In genomic region chr6:90167514-90168379, GRCh38 we compare ENCODE assay signal across 18 cellular contexts.
"Had no signal": no experiment of that assay in that cellular context is flagged by ENCODE, and none has a peak within 500 bp of the region (broad histone marks: within the 10 kb centered on the region; RNA-seq: fewer than 3 reads in every experiment).

No MANE protein-coding gene starts in this region.

- H3K27ac Mint-ChIP-seq: activated CD4-positive, alpha-beta memory T cell treated with anti-CD3 and anti-CD28 coated beads, Interleukin-2, amount 10 ng/mL, durations not matched to agents 7 days and 5 days; activated naive CD4-positive, alpha-beta T cell treated with anti-CD3 and anti-CD28 coated beads, Interleukin-2, amount 10 ng/mL, durations not matched to agents 7 days and 5 days; natural killer cell; WTC11 had no signal

- H3K27ac ChIP-seq: brain microvascular endothelial cell, neutrophil, parathyroid adenoma, vagina had no signal

- H3K4me3 Mint-ChIP-seq: activated CD4-positive, alpha-beta memory T cell treated with anti-CD3 and anti-CD28 coated beads, Interleukin-2, amount 10 ng/mL, durations not matched to agents 7 days and 5 days; activated naive CD4-positive, alpha-beta T cell treated with anti-CD3 and anti-CD28 coated beads, Interleukin-2, amount 10 ng/mL, durations not matched to agents 7 days and 5 days; natural killer cell; WTC11 had no signal

- H3K9me3 Mint-ChIP-seq: natural killer cell, WTC11 had no signal

- H3K27me3 Mint-ChIP-seq: activated CD4-positive, alpha-beta memory T cell treated with anti-CD3 and anti-CD28 coated beads, Interleukin-2, amount 10 ng/mL, durations not matched to agents 7 days and 5 days; activated naive CD4-positive, alpha-beta T cell treated with anti-CD3 and anti-CD28 coated beads, Interleukin-2, amount 10 ng/mL, durations not matched to agents 7 days and 5 days had no signal

- H3K27me3 ChIP-seq: brain microvascular endothelial cell, gastroesophageal sphincter, neutrophil, tibial artery, vagina had no signal

- H3K36me3 ChIP-seq: brain microvascular endothelial cell, gastroesophageal sphincter, neutrophil, tibial artery, vagina had no signal

- H3K4me3 ChIP-seq: gastroesophageal sphincter, mucosa of descending colon, tibial artery, vagina had no signal

- H3K36me3 Mint-ChIP-seq: natural killer cell, WTC11 had no signal

- DNase-seq: activated CD4-positive, alpha-beta memory T cell treated with anti-CD3 and anti-CD28 coated beads, Interleukin-2, amount 10 ng/mL, durations not matched to agents 7 days and 5 days; activated CD4-positive, alpha-beta T cell treated with anti-CD3 and anti-CD28 coated beads for 4 hours; activated CD8-positive, alpha-beta memory T cell treated with anti-CD3 and anti-CD28 coated beads, Interleukin-2, amount 50 U/mL, for 4 hours; activated naive CD4-positive, alpha-beta T cell treated with anti-CD3 and anti-CD28 coated beads, Interleukin-2, amount 10 ng/mL, durations not matched to agents 7 days and 5 days; amygdala; brain microvascular endothelial cell; cerebellar nuclear complex; effector CD8-positive, alpha-beta T cell; islet precursor cell; mucosa of descending colon; natural killer cell; stimulated activated CD4-positive, alpha-beta T cell treated with anti-CD3 and anti-CD28 coated beads, Interleukin-1b, Interleukin-23, amount 100 ng/mL, for 48 hours; tibial artery had no signal

- H3K4me1 ChIP-seq: parathyroid adenoma had no signal

- H3K9me3 ChIP-seq: gastroesophageal sphincter, mucosa of descending colon, neutrophil, tibial artery, vagina had no signal

- ATAC-seq: mucosa of descending colon, natural killer cell, WTC11 had no signal
